In genomic region chr3:18888370-18888769, GRCh38 we compare ENCODE assay signal across 1 cellular context.
TF ChIP-seq lines count a peak whose summit lies in the region.

No MANE protein-coding gene starts in this region.

TF ChIP-seq in GM23338, 12 proteins besides CTCF, POLR2A, EP300 and RAD21 (continued from another document):
- TF ChIP-seq REST (IDR thresholded peaks at IDR 0.05; ENCODE audit: unreplicated experiment) (no peak), NANOG (IDR thresholded peaks at IDR 0.05; ENCODE audit: borderline replicate concordance) (no peak)
